9 cellular contexts compared by ENCODE assay signal in genomic region chr3:196633658-196634151, GRCh38. TPM values are rescaled to one million over a fixed set of nuclear protein-coding genes. Genes with fewer than 3 reads are reported as not detected.
A peak's percentile ranks its signal among the peaks of the same experiment; 100 is the strongest.
DNase-seq lines count a peak whose midpoint lies in the region; FAIRE-seq and TF ChIP-seq lines count a peak whose summit lies in the region.
"Had no signal": no experiment of that assay in that cellular context is flagged by ENCODE, and none has a peak within 500 bp of the region (broad histone marks: within the 10 kb centered on the region; RNA-seq: fewer than 3 reads in every experiment).

No MANE protein-coding gene starts in this region.

- peaks cover 80% of the 10 kb centered on the region for H3K4me1 Mint-ChIP-seq in dendritic cell treated with granulocyte-macrophage colony-stimulating factor and Interleukin-4, amounts not matched to agents 40 ng/mL and 50 ng/mL, for 4 days (ENCODE audit: low read depth)

- H3K27ac Mint-ChIP-seq in dendritic cell treated with granulocyte-macrophage colony-stimulating factor and Interleukin-4, amounts not matched to agents 40 ng/mL and 50 ng/mL, for 4 days: peak overlapping the region; percentile 97

- no peaks in the 10 kb centered on the region for H3K9me3 Mint-ChIP-seq in dendritic cell treated with granulocyte-macrophage colony-stimulating factor and Interleukin-4, amounts not matched to agents 40 ng/mL and 50 ng/mL, for 4 days

- TF ChIP-seq POLR2A in GM12891 (IDR thresholded peaks at IDR 0.05; ENCODE audit: low read depth, low read length) (no peak; the same call in 1 of the 2 replicates), sigmoid colon (IDR thresholded peaks at IDR 0.05) (no peak)

- intact Hi-C loops in dendritic cell treated with granulocyte-macrophage colony-stimulating factor and Interleukin-4, amounts not matched to agents 40 ng/mL and 50 ng/mL, for 4 days (cut with micrococcal nuclease): loop anchor here (1.0 kb wide), 1 partner anchor 8 kb away; no protein-coding TSS in a partner anchor
- intact Hi-C loops in sigmoid colon (cut with DNase I): loop anchor here (2.0 kb wide), 1 partner anchor 23 kb away; no protein-coding TSS in a partner anchor

- no peak for FAIRE-seq in GM12891 (lab: Jason Lieb, UNC)

- no peaks in the 10 kb centered on the region for H3K9me3 ChIP-seq in sigmoid colon
- H3K9me3 ChIP-seq: tibial artery had no signal

- TF ChIP-seq EP300 in sigmoid colon (IDR thresholded peaks at IDR 0.05): no peak

- H3K27me3 Mint-ChIP-seq in dendritic cell treated with granulocyte-macrophage colony-stimulating factor and Interleukin-4, amounts not matched to agents 40 ng/mL and 50 ng/mL, for 4 days: no peaks in the 10 kb centered on the region

- H3K27me3 ChIP-seq in sigmoid colon: no peaks in the 10 kb centered on the region

- H3K36me3 Mint-ChIP-seq in dendritic cell treated with granulocyte-macrophage colony-stimulating factor and Interleukin-4, amounts not matched to agents 40 ng/mL and 50 ng/mL, for 4 days (ENCODE audit: low read depth): peaks cover 45% of the 10 kb centered on the region

- H3K27ac ChIP-seq in sigmoid colon: peak overlapping the region; percentile 82 to 92 (median 86)

- H3K4me3 ChIP-seq in sigmoid colon: no peak overlapping the region
- no peak overlapping the region for H3K4me3 ChIP-seq in foreskin fibroblast (ENCODE audit: low read depth in 1 of 2, low read length in 2 of 2)

- peaks cover 0 to 27% (median 16%) of the 10 kb centered on the region in 4 donors for H3K4me1 ChIP-seq in sigmoid colon

- 84 to 93% methylated on average over 12 of the region's 12 CpGs for WGBS in sigmoid colon, 2 donors

- H3K4me3 Mint-ChIP-seq in dendritic cell treated with granulocyte-macrophage colony-stimulating factor and Interleukin-4, amounts not matched to agents 40 ng/mL and 50 ng/mL, for 4 days: peak overlapping the region; percentile 88

- TF ChIP-seq CTCF in sigmoid colon (IDR thresholded peaks at IDR 0.05): no peak
- no peak for TF ChIP-seq CTCF in foreskin fibroblast (IDR thresholded peaks at IDR 0.05; ENCODE audit: low read depth, low read length)

- no peaks in the 10 kb centered on the region for H3K36me3 ChIP-seq in sigmoid colon
- H3K36me3 ChIP-seq: tibial artery had no signal

- no peak for DNase-seq in GM12891 (ENCODE audit: insufficient read length, low spot score)
- DNase-seq in MV-4-11 (lab: John Stamatoyannopoulos, UW): peak; percentile 49
- DNase-seq in sigmoid colon: no peak
- no peak for DNase-seq in foreskin fibroblast
- no peak for DNase-seq in HCEC 1CT
- no peak for DNase-seq in stimulated activated CD4-positive, alpha-beta T cell treated with anti-CD3 and anti-CD28 coated beads, Interleukin-1b, Interleukin-23, amount 100 ng/mL, for 48 hours

TF ChIP-seq in GM12891, 5 proteins besides CTCF, POLR2A, EP300 and RAD21:
- TF ChIP-seq TAF1 (IDR thresholded peaks at IDR 0.05; ENCODE audit: low read depth, low read length) (no peak), POLR2AphosphoS5 (IDR thresholded peaks at IDR 0.05; ENCODE audit: low read depth, low read length) (0 out of 2 replicates have a peak, but pooled peaks have one; percentile 20)

RNA-seq across cellular contexts. Expression of gene NRROS, which starts 5.8 kb away (rescaled TPM):
- 22.1 TPM for polyA plus RNA-seq in GM12891 (2012; ENCODE audit: low read depth, missing spikeins)
- total RNA-seq in sigmoid colon: 1 to 10 TPM; 4.4 to 7.5 (median 5.9) TPM
- 1 to 10 TPM in 2 of 3 donors, under 1 TPM in 1; 0.60 to 6.5 (median 3.7) TPM for polyA plus RNA-seq in sigmoid colon
- polyA plus RNA-seq: smooth muscle cell had no signal
